Comparison of ENCODE assay signal across 1 cellular context in the genomic region with DNA sequence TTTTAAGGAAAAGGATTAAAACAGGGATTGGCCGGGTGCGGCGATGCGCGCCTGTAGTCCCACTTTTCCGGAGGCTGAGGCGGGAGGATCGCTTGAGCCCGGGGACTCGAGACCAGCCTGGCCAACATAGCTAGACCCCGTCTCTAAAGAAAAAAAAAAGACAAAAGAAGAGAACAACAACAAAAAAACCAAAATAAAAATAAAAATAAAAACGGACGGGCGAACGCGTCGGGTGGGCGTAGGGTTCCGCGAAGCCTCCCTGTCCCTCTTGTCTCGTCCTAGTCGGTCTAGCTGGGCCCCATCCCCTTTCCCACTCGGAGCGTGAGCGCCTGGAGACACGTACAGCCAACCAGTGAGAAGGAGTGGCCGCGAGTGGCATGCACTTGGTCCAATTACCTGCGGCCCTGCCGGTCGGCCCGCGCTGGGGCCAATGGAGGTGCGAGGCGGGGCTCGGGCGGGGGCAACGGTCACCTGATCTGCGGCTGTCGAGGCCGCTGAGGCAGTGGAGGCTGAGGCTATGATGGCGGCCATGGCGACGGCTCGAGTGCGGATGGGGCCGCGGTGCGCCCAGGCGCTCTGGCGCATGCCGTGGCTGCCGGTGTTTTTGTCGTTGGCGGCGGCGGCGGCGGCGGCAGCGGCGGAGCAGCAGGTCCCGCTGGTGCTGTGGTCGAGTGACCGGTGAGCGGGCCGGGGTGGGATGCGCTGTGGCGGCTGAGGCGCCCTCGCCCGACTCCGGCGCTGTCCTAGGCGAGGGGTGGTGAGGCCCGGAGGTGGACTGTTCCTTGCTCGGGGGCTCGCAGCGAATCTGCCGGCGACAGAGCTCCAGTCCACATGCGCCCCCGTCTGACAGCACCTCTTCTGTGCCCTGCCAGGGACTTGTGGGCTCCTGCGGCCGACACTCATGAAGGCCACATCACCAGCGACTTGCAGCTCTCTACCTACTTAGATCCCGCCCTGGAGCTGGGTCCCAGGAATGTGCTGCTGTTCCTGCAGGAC.
TF ChIP-seq lines count a peak whose summit lies in the region.

A gene with protein sequence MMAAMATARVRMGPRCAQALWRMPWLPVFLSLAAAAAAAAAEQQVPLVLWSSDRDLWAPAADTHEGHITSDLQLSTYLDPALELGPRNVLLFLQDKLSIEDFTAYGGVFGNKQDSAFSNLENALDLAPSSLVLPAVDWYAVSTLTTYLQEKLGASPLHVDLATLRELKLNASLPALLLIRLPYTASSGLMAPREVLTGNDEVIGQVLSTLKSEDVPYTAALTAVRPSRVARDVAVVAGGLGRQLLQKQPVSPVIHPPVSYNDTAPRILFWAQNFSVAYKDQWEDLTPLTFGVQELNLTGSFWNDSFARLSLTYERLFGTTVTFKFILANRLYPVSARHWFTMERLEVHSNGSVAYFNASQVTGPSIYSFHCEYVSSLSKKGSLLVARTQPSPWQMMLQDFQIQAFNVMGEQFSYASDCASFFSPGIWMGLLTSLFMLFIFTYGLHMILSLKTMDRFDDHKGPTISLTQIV (plus strand): TSS at position 502 of the 996 bp plus-strand sequence. CDS start 16 bp downstream, at position 518.

TF ChIP-seq in HepG2, 621 proteins besides CTCF, POLR2A, EP300 and RAD21 (continued from another document and continues in another):
- TF ChIP-seq, protein P1, sequence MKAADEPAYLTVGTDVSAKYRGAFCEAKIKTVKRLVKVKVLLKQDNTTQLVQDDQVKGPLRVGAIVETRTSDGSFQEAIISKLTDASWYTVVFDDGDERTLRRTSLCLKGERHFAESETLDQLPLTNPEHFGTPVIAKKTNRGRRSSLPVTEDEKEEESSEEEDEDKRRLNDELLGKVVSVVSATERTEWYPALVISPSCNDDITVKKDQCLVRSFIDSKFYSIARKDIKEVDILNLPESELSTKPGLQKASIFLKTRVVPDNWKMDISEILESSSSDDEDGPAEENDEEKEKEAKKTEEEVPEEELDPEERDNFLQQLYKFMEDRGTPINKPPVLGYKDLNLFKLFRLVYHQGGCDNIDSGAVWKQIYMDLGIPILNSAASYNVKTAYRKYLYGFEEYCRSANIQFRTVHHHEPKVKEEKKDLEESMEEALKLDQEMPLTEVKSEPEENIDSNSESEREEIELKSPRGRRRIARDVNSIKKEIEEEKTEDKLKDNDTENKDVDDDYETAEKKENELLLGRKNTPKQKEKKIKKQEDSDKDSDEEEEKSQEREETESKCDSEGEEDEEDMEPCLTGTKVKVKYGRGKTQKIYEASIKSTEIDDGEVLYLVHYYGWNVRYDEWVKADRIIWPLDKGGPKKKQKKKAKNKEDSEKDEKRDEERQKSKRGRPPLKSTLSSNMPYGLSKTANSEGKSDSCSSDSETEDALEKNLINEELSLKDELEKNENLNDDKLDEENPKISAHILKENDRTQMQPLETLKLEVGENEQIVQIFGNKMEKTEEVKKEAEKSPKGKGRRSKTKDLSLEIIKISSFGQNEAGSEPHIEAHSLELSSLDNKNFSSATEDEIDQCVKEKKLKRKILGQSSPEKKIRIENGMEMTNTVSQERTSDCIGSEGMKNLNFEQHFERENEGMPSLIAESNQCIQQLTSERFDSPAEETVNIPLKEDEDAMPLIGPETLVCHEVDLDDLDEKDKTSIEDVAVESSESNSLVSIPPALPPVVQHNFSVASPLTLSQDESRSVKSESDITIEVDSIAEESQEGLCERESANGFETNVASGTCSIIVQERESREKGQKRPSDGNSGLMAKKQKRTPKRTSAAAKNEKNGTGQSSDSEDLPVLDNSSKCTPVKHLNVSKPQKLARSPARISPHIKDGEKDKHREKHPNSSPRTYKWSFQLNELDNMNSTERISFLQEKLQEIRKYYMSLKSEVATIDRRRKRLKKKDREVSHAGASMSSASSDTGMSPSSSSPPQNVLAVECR (CRISPR knock-in tag; IDR thresholded peaks at IDR 0.05; ENCODE audit: borderline replicate concordance): peak; percentile 92
- TF ChIP-seq ZBTB38 (CRISPR knock-in tag; IDR thresholded peaks at IDR 0.05): peak; percentile 59; the same call in 1 of the 2 replicates
- TF ChIP-seq, protein P2, sequence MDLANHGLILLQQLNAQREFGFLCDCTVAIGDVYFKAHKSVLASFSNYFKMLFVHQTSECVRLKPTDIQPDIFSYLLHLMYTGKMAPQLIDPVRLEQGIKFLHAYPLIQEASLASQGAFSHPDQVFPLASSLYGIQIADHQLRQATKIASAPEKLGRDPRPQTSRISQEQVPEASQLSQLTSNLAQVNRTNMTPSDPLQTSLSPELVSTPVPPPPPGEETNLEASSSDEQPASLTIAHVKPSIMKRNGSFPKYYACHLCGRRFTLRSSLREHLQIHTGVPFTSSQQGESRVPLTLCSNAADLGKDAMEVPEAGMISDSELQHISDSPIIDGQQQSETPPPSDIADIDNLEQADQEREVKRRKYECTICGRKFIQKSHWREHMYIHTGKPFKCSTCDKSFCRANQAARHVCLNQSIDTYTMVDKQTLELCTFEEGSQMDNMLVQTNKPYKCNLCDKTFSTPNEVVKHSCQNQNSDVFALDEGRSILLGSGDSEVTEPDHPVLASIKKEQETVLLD (CRISPR knock-in tag; IDR thresholded peaks at IDR 0.05; ENCODE audit: low read depth): no peak
- TF ChIP-seq ZNF605 (CRISPR knock-in tag; IDR thresholded peaks at IDR 0.05): no peak
- no peak for TF ChIP-seq ZNF747 (CRISPR knock-in tag; IDR thresholded peaks at IDR 0.05; ENCODE audit: borderline replicate concordance)
- TF ChIP-seq ZNF510 (CRISPR knock-in tag; IDR thresholded peaks at IDR 0.05; ENCODE audit: low read depth): no peak
- no peak for TF ChIP-seq POLR2AphosphoS2 (IDR thresholded peaks at IDR 0.05; ENCODE audit: low read depth, low read length)
- TF ChIP-seq CCAR2 (optimal IDR thresholded peaks at IDR 0.05; ENCODE audit: low read depth, low read length): no peak
- no peak for TF ChIP-seq ZNF672 (CRISPR knock-in tag; IDR thresholded peaks at IDR 0.05)
- no peak; the same call in 1 of the 2 replicates for TF ChIP-seq ZFP82 (CRISPR knock-in tag; IDR thresholded peaks at IDR 0.05; ENCODE audit: borderline replicate concordance)
- TF ChIP-seq, protein P3, sequence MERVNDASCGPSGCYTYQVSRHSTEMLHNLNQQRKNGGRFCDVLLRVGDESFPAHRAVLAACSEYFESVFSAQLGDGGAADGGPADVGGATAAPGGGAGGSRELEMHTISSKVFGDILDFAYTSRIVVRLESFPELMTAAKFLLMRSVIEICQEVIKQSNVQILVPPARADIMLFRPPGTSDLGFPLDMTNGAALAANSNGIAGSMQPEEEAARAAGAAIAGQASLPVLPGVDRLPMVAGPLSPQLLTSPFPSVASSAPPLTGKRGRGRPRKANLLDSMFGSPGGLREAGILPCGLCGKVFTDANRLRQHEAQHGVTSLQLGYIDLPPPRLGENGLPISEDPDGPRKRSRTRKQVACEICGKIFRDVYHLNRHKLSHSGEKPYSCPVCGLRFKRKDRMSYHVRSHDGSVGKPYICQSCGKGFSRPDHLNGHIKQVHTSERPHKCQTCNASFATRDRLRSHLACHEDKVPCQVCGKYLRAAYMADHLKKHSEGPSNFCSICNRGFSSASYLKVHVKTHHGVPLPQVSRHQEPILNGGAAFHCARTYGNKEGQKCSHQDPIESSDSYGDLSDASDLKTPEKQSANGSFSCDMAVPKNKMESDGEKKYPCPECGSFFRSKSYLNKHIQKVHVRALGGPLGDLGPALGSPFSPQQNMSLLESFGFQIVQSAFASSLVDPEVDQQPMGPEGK (CRISPR knock-in tag; IDR thresholded peaks at IDR 0.05): peak; percentile 48; the same call in 1 of the 2 replicates
- TF ChIP-seq, protein P4, sequence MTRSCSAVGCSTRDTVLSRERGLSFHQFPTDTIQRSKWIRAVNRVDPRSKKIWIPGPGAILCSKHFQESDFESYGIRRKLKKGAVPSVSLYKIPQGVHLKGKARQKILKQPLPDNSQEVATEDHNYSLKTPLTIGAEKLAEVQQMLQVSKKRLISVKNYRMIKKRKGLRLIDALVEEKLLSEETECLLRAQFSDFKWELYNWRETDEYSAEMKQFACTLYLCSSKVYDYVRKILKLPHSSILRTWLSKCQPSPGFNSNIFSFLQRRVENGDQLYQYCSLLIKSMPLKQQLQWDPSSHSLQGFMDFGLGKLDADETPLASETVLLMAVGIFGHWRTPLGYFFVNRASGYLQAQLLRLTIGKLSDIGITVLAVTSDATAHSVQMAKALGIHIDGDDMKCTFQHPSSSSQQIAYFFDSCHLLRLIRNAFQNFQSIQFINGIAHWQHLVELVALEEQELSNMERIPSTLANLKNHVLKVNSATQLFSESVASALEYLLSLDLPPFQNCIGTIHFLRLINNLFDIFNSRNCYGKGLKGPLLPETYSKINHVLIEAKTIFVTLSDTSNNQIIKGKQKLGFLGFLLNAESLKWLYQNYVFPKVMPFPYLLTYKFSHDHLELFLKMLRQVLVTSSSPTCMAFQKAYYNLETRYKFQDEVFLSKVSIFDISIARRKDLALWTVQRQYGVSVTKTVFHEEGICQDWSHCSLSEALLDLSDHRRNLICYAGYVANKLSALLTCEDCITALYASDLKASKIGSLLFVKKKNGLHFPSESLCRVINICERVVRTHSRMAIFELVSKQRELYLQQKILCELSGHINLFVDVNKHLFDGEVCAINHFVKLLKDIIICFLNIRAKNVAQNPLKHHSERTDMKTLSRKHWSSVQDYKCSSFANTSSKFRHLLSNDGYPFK (CRISPR knock-in tag; IDR thresholded peaks at IDR 0.05; ENCODE audit: borderline replicate concordance): no peak
- no peak for TF ChIP-seq DNMT1 (CRISPR knock-in tag; IDR thresholded peaks at IDR 0.05)
- no peak for TF ChIP-seq TEAD2 (CRISPR knock-in tag; IDR thresholded peaks at IDR 0.05)
- TF ChIP-seq, protein P5, sequence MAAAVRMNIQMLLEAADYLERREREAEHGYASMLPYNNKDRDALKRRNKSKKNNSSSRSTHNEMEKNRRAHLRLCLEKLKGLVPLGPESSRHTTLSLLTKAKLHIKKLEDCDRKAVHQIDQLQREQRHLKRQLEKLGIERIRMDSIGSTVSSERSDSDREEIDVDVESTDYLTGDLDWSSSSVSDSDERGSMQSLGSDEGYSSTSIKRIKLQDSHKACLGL (CRISPR knock-in tag; IDR thresholded peaks at IDR 0.05): peak; percentile 68; the same call in 1 of the 2 replicates
- no peak for TF ChIP-seq ZNF143 (CRISPR knock-in tag; IDR thresholded peaks at IDR 0.05)
- TF ChIP-seq ZNF891 (CRISPR knock-in tag; IDR thresholded peaks at IDR 0.05): peak; percentile 25; the same call in 1 of the 2 replicates
- TF ChIP-seq NFYC (CRISPR knock-in tag; IDR thresholded peaks at IDR 0.05): peak; percentile 97
- TF ChIP-seq, protein P6, sequence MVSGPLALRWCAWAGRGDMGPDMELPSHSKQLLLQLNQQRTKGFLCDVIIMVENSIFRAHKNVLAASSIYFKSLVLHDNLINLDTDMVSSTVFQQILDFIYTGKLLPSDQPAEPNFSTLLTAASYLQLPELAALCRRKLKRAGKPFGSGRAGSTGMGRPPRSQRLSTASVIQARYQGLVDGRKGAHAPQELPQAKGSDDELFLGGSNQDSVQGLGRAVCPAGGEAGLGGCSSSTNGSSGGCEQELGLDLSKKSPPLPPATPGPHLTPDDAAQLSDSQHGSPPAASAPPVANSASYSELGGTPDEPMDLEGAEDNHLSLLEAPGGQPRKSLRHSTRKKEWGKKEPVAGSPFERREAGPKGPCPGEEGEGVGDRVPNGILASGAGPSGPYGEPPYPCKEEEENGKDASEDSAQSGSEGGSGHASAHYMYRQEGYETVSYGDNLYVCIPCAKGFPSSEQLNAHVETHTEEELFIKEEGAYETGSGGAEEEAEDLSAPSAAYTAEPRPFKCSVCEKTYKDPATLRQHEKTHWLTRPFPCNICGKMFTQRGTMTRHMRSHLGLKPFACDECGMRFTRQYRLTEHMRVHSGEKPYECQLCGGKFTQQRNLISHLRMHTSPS (CRISPR knock-in tag; IDR thresholded peaks at IDR 0.05; ENCODE audit: low read depth): no peak
- 0 out of 2 replicates have a peak, but pooled peaks have one; percentile 56 for TF ChIP-seq ATF7-NPFF (CRISPR knock-in tag; IDR thresholded peaks at IDR 0.05; ENCODE audit: low read depth)
- TF ChIP-seq TRIM24 (CRISPR knock-in tag; IDR thresholded peaks at IDR 0.05): no peak
- TF ChIP-seq ATM (IDR thresholded peaks at IDR 0.05; ENCODE audit: borderline replicate concordance): no peak
- no peak for TF ChIP-seq CENPT (CRISPR knock-in tag; IDR thresholded peaks at IDR 0.05; ENCODE audit: low read depth)
- peak; percentile 39; the same call in 1 of the 2 replicates for TF ChIP-seq ZSCAN31 (CRISPR knock-in tag; IDR thresholded peaks at IDR 0.05; ENCODE audit: low read depth)
- no peak for TF ChIP-seq RBM39 (IDR thresholded peaks at IDR 0.05; ENCODE audit: low read depth, low read length, poor library complexity, severe bottlenecking)
- TF ChIP-seq PLRG1 (conservative IDR thresholded peaks at IDR 0.05): no peak
- no peak for TF ChIP-seq KDM1A (CRISPR knock-in tag; IDR thresholded peaks at IDR 0.05)
- peak; percentile 45; the same call in 1 of the 2 replicates for TF ChIP-seq KLF6 (CRISPR knock-in tag; IDR thresholded peaks at IDR 0.05)
- TF ChIP-seq KLF15 (CRISPR knock-in tag; IDR thresholded peaks at IDR 0.05; ENCODE audit: borderline replicate concordance): no peak
- no peak; the same call in 1 of the 2 replicates for TF ChIP-seq ZNF558 (CRISPR knock-in tag; IDR thresholded peaks at IDR 0.05; ENCODE audit: borderline replicate concordance)
- no peak for TF ChIP-seq MEF2D (CRISPR knock-in tag; IDR thresholded peaks at IDR 0.05)
- 0 out of 2 replicates have a peak, but pooled peaks have one; percentile 54 for TF ChIP-seq ZBTB7A (CRISPR knock-in tag; IDR thresholded peaks at IDR 0.05)
- TF ChIP-seq KLF13 (CRISPR knock-in tag; IDR thresholded peaks at IDR 0.05): no peak
- no peak for TF ChIP-seq HDAC6 (IDR thresholded peaks at IDR 0.05; ENCODE audit: low read depth, low read length)
- TF ChIP-seq FOXC1 (CRISPR knock-in tag; IDR thresholded peaks at IDR 0.05; ENCODE audit: borderline replicate concordance): peak; percentile 65; the same call in 1 of the 2 replicates
- TF ChIP-seq, protein P7, sequence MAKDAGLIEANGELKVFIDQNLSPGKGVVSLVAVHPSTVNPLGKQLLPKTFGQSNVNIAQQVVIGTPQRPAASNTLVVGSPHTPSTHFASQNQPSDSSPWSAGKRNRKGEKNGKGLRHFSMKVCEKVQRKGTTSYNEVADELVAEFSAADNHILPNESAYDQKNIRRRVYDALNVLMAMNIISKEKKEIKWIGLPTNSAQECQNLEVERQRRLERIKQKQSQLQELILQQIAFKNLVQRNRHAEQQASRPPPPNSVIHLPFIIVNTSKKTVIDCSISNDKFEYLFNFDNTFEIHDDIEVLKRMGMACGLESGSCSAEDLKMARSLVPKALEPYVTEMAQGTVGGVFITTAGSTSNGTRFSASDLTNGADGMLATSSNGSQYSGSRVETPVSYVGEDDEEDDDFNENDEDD (CRISPR knock-in tag; IDR thresholded peaks at IDR 0.05; ENCODE audit: borderline replicate concordance): peak; percentile 18; the same call in 1 of the 2 replicates
